ENCODE assay signal across 1 cellular context in genomic region chr19:7833225-7834156, GRCh38.
TF ChIP-seq lines count a peak whose summit lies in the region.

No MANE protein-coding gene starts in this region.

TF ChIP-seq in HEK293, 187 proteins besides CTCF, POLR2A, EP300 and RAD21 (continued from another document and continues in another):
- TF ChIP-seq PRDM10 (tag by site-specific recombination; IDR thresholded peaks at IDR 0.05) (0 out of 2 replicates have a peak, but pooled peaks have one; percentile 31), ZNF664 (tag by site-specific recombination; IDR thresholded peaks at IDR 0.05) (peak; percentile 95), ZNF423 (tag by site-specific recombination; IDR thresholded peaks at IDR 0.05) (no peak), ZNF624 (tag by site-specific recombination; IDR thresholded peaks at IDR 0.05) (no peak), TCF7L2 (IDR thresholded peaks at IDR 0.05; ENCODE audit: borderline replicate concordance, low read depth, low read length) (no peak), ZNF654 (tag by site-specific recombination; IDR thresholded peaks at IDR 0.05; ENCODE audit: low read depth) (no peak), ZNF18 (tag by site-specific recombination; IDR thresholded peaks at IDR 0.05) (no peak), AEBP2 (tag by site-specific recombination; IDR thresholded peaks at IDR 0.05; ENCODE audit: borderline replicate concordance) (no peak), ZNF530 (tag by site-specific recombination; IDR thresholded peaks at IDR 0.05; ENCODE audit: low read depth) (no peak), ZNF426 (tag by site-specific recombination; IDR thresholded peaks at IDR 0.05) (no peak), ZNF629 (tag by site-specific recombination; IDR thresholded peaks at IDR 0.05) (0 out of 2 replicates have a peak, but pooled peaks have one; percentile 18), ZNF398 (tag by site-specific recombination; IDR thresholded peaks at IDR 0.05) (no peak), ZNF114 (tag by site-specific recombination; IDR thresholded peaks at IDR 0.05) (no peak), ZNF610 (tag by site-specific recombination; IDR thresholded peaks at IDR 0.05; ENCODE audit: borderline replicate concordance) (no peak), ZNF658 (tag by site-specific recombination; IDR thresholded peaks at IDR 0.05) (no peak), ZSCAN16 (tag by site-specific recombination; IDR thresholded peaks at IDR 0.05) (no peak), ZNF37A (tag by site-specific recombination; IDR thresholded peaks at IDR 0.05) (no peak), ZNF175 (tag by site-specific recombination; IDR thresholded peaks at IDR 0.05) (no peak), ZNF514 (tag by site-specific recombination; IDR thresholded peaks at IDR 0.05) (no peak), ELK4 (IDR thresholded peaks at IDR 0.05; ENCODE audit: borderline replicate concordance, low read depth, low read length) (no peak), ZNF558 (tag by site-specific recombination; IDR thresholded peaks at IDR 0.05) (no peak), ZNF621 (tag by site-specific recombination; IDR thresholded peaks at IDR 0.05) (no peak), ZNF777 (tag by site-specific recombination; IDR thresholded peaks at IDR 0.05; ENCODE audit: borderline replicate concordance) (no peak), HIC1 (tag by site-specific recombination; IDR thresholded peaks at IDR 0.05) (no peak), ZNF280D (tag by site-specific recombination; IDR thresholded peaks at IDR 0.05) (no peak), ZNF48 (tag by site-specific recombination; IDR thresholded peaks at IDR 0.05) (no peak), ZNF362 (tag by site-specific recombination; IDR thresholded peaks at IDR 0.05) (no peak), ZNF639 (tag by site-specific recombination; IDR thresholded peaks at IDR 0.05) (no peak), ZNF366 (tag by site-specific recombination; conservative IDR thresholded peaks at IDR 0.05) (no peak), ZNF776 (tag by site-specific recombination; IDR thresholded peaks at IDR 0.05; ENCODE audit: borderline replicate concordance) (no peak), ZNF843 (tag by site-specific recombination; IDR thresholded peaks at IDR 0.05) (no peak), ZFP69B (tag by site-specific recombination; IDR thresholded peaks at IDR 0.05) (no peak), ZEB2 (tag by site-specific recombination; IDR thresholded peaks at IDR 0.05) (no peak), ZNF350 (tag by site-specific recombination; IDR thresholded peaks at IDR 0.05) (no peak), ZBTB48 (tag by site-specific recombination; IDR thresholded peaks at IDR 0.05) (0 out of 2 replicates have a peak, but pooled peaks have one; percentile 31), ZNF596 (tag by site-specific recombination; IDR thresholded peaks at IDR 0.05) (no peak), ZNF692 (tag by site-specific recombination; IDR thresholded peaks at IDR 0.05) (no peak)
